In the genomic region with DNA sequence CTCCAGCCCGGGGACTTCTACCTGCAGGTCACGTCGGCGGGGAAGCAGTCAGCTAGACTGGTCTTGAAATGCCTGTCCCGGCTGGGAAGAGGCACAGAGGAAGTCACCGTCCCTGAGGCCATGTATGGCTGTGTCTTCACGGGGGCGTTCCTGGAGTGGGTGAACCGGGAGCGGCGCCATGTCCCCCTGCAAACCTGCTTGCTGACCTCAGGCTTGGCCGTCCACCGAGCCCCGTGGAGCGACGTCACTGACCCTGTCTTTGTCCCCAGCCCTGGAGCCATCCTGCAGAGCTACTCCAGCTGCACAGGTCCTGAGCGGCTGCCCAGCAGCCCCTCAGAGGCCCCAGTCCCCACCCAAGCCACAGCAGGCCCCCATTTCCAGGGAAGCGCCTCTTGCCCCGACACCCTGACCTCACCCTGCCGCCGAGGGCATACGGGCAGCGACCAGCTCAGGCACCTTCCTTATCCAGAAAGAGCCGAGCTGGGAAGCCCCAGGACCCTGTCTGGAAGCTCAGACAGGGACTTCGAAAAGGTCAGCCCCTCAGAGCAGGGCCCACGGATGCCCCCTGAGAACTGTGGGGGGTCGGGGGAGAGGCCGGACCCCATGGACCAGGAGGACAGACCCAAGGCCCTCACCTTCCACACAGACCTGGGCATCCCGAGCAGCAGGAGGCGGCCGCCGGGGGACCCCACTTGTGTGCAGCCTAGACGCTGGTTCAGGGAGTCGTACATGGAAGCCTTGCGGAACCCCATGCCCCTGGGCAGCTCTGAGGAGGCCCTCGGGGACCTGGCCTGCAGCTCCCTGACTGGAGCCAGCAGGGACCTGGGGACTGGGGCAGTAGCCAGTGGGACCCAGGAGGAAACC, we compare ENCODE assay signal across 28 cellular contexts. TPM values are rescaled to one million over a fixed set of nuclear protein-coding genes. Genes with fewer than 3 reads are reported as not detected.
"Had no signal": no experiment of that assay in that cellular context is flagged by ENCODE, and none has a peak within 500 bp of the region (broad histone marks: within the 10 kb centered on the region; RNA-seq: fewer than 3 reads in every experiment).

No MANE protein-coding gene starts in this region.

- FAIRE-seq: endometrium had no signal

- H3K4me3 ChIP-seq: adrenal gland, breast epithelium, left lung, ovary, psoas muscle, tibial artery had no signal

- H3K4me1 ChIP-seq: adrenal gland, breast epithelium, foreskin keratinocyte, left lung, psoas muscle, tibial artery had no signal

- H3K36me3 ChIP-seq: adrenal gland, breast epithelium, left lung, ovary, tibial artery had no signal

- DNase-seq: activated CD4-positive, alpha-beta T cell treated with anti-CD3 and anti-CD28 coated beads, Interleukin-2, amount 10 ng/mL, durations not matched to agents 7 days and 5 days; activated CD8-positive, alpha-beta memory T cell treated with anti-CD3 and anti-CD28 coated beads, Interleukin-2, amount 10 ng/mL, durations not matched to agents 7 days and 5 days; activated CD8-positive, alpha-beta T cell treated with anti-CD3 and anti-CD28 coated beads for 36 hours; activated gamma-delta T cell treated with Interleukin-2 at 50 U/mL for 16 hours; activated T-cell treated with anti-CD3 and anti-CD28 coated beads for 4 hours; adrenal gland; cerebellar nuclear complex; cortex of kidney; effector CD4-positive, alpha-beta T cell; erythroblast; foreskin keratinocyte; immature natural killer cell; naive thymus-derived CD8-positive, alpha-beta T cell; ovary; psoas muscle; stimulated activated CD4-positive, alpha-beta T cell treated with anti-CD3 and anti-CD28 coated beads, Interleukin-4, amount 100 ng/mL, for 24 hours; stimulated activated naive CD4-positive, alpha-beta T cell treated with Interleukin-2 at 50 U/mL for 16 hours; tibial artery had no signal

- ATAC-seq: activated CD4-positive, CD25-positive, alpha-beta regulatory T cell treated with anti-CD3 and anti-CD28 coated beads, Interleukin-2, amount 50 U/mL, for 24 hours; activated CD8-positive, alpha-beta memory T cell treated with anti-CD3 and anti-CD28 coated beads, Interleukin-2, amount 10 ng/mL, durations not matched to agents 7 days and 5 days; activated CD8-positive, alpha-beta T cell treated with anti-CD3 and anti-CD28 coated beads for 36 hours; foreskin keratinocyte; left lung; naive thymus-derived CD8-positive, alpha-beta T cell; psoas muscle had no signal

- H3K9me3 ChIP-seq: adrenal gland, breast epithelium, left lung, ovary, psoas muscle, tibial artery had no signal

- H3K27ac ChIP-seq: adrenal gland, breast epithelium, foreskin keratinocyte, left lung, ovary, psoas muscle, tibial artery had no signal

- H3K27me3 ChIP-seq: breast epithelium, foreskin keratinocyte, left lung, ovary had no signal

RNA-seq across cellular contexts. Expression of a gene that starts 47.8 kb away (rescaled TPM):
- total RNA-seq: activated CD8-positive, alpha-beta memory T cell treated with anti-CD3 and anti-CD28 coated beads, Interleukin-2, amount 10 ng/mL, durations not matched to agents 7 days and 5 days; activated CD8-positive, alpha-beta T cell treated with anti-CD3 and anti-CD28 coated beads for 36 hours; activated T-helper 1 cell treated with anti-CD3 and anti-CD28 coated beads, Interleukin-12 subunit alpha, Interleukin-12 subunit beta, Interleukin-2, Interleukin-4 antibody, amounts not matched to agents 30 ng/mL and 10 ng/mL and 1 ng/mL, durations not matched to agents 14 hours and 24 hours and 36 hours; foreskin keratinocyte; naive thymus-derived CD8-positive, alpha-beta T cell; psoas muscle; T-helper 2 cell treated with Interferon-gamma antibody and Interleukin-4, amounts not matched to agents 100 ng/mL and 5 ng/mL, for 36 hours had no signal
- polyA plus RNA-seq: foreskin keratinocyte; immature natural killer cell; naive thymus-derived CD8-positive, alpha-beta T cell had no signal

RNA-seq across cellular contexts. Expression of a gene that starts 51.5 kb away (rescaled TPM):
- total RNA-seq: activated CD8-positive, alpha-beta memory T cell treated with anti-CD3 and anti-CD28 coated beads, Interleukin-2, amount 10 ng/mL, durations not matched to agents 7 days and 5 days; activated T-helper 1 cell treated with anti-CD3 and anti-CD28 coated beads, Interleukin-12 subunit alpha, Interleukin-12 subunit beta, Interleukin-2, Interleukin-4 antibody, amounts not matched to agents 30 ng/mL and 10 ng/mL and 1 ng/mL, durations not matched to agents 14 hours and 24 hours and 36 hours; adrenal gland; foreskin keratinocyte; glomerular endothelial cell; kidney epithelial cell; left lung; lung microvascular endothelial cell; naive thymus-derived CD8-positive, alpha-beta T cell; T-helper 2 cell treated with Interferon-gamma antibody and Interleukin-4, amounts not matched to agents 100 ng/mL and 5 ng/mL, for 36 hours had no signal
- polyA plus RNA-seq: adrenal gland, foreskin keratinocyte, immature natural killer cell, urinary bladder had no signal
